In genomic region chr5:102754499-102755424, GRCh38 we compare ENCODE assay signal across 8 cellular contexts. TPM values are rescaled to one million over a fixed set of nuclear protein-coding genes. Genes with fewer than 3 reads are reported as not detected.
DNase-seq lines count a peak whose midpoint lies in the region; ATAC-seq and TF ChIP-seq lines count a peak whose summit lies in the region.

Gene PAM, plus strand, starts transcription at chr5:102755305. Its CDS starts 110,891 bp downstream, at chr5:102866196.

- H3K4me2 ChIP-seq in neural cell (ENCODE audit: low read length): peak within 1 kb of the TSS; percentile 81

- peak within 1 kb of the TSS; percentile 65 for H3K9ac ChIP-seq in HUES48 (ENCODE audit: low read depth, low read length)
- peak within 1 kb of the TSS; percentile 79 for H3K9ac ChIP-seq in neural cell (ENCODE audit: low read length)
- peak within 1 kb of the TSS; percentile 95 to 96 (median 96) for H3K9ac ChIP-seq in subcutaneous abdominal adipose tissue (ENCODE audit: low read length in 5 of 5)

- no peaks in the 10 kb centered on the region for H4K20me1 ChIP-seq in neural cell (ENCODE audit: insufficient read depth)

- H3K4me3 ChIP-seq in HUES48 (ENCODE audit: low read depth, low read length) (peak within 1 kb of the TSS; percentile 89), neural cell (ENCODE audit: low read length) (peak within 1 kb of the TSS; percentile 80), subcutaneous abdominal adipose tissue (ENCODE audit: low read depth in 1 of 5, low read length in 5 of 5) (peak within 1 kb of the TSS; percentile 94 to 98 (median 95))

- peaks cover 33% of the 10 kb centered on the region for H3K79me2 ChIP-seq in neural cell (replicated peaks; ENCODE audit: insufficient read depth, low read length)

- TF ChIP-seq CTCF in neural cell (IDR thresholded peaks at IDR 0.05; ENCODE audit: poor library complexity, severe bottlenecking): no peak

- H3K4me1 Mint-ChIP-seq in activated T-helper 2 cell treated with anti-CD3 and anti-CD28 coated beads, Interferon-gamma antibody, Interleukin-2, Interleukin-4, amounts not matched to agents 10 μg/mL and 5 μg/mL and 100 μg/mL, durations not matched to agents 14 hours and 24 hours and 36 hours (ENCODE audit: low read depth): peaks cover 30% of the 10 kb centered on the region

- peak within 1 kb of the TSS; percentile 95 for H3K27ac Mint-ChIP-seq in activated T-helper 2 cell treated with anti-CD3 and anti-CD28 coated beads, Interferon-gamma antibody, Interleukin-2, Interleukin-4, amounts not matched to agents 10 μg/mL and 5 μg/mL and 100 μg/mL, durations not matched to agents 14 hours and 24 hours and 36 hours

- peak; percentile 54 for TF ChIP-seq POLR2A in Raji (IDR thresholded peaks at IDR 0.05; ENCODE audit: insufficient read depth, low read depth, low read length)

- intact Hi-C loops in activated T-helper 2 cell treated with anti-CD3 and anti-CD28 coated beads, Interferon-gamma antibody, Interleukin-2, Interleukin-4, amounts not matched to agents 10 μg/mL and 5 μg/mL and 100 μg/mL, durations not matched to agents 14 hours and 24 hours and 36 hours (cut with micrococcal nuclease): no loop called here

- H3K27ac ChIP-seq in HUES48 (ENCODE audit: low read depth, low read length): peak within 1 kb of the TSS; percentile 79
- peak within 1 kb of the TSS; percentile 31 for H3K27ac ChIP-seq in neural cell (ENCODE audit: low read length)
- H3K27ac ChIP-seq in subcutaneous abdominal adipose tissue (ENCODE audit: low read depth, low read length): peak within 1 kb of the TSS; percentile 77

- H3K9me3 Mint-ChIP-seq in activated T-helper 2 cell treated with anti-CD3 and anti-CD28 coated beads, Interferon-gamma antibody, Interleukin-2, Interleukin-4, amounts not matched to agents 10 μg/mL and 5 μg/mL and 100 μg/mL, durations not matched to agents 14 hours and 24 hours and 36 hours: no peaks in the 10 kb centered on the region

- peak within 1 kb of the TSS; percentile 24 for H2AFZ ChIP-seq in neural cell (ENCODE audit: low read depth, low read length)

- ATAC-seq in GM21447 (IDR thresholded peaks at IDR 0.05; ENCODE audit: unreplicated experiment): peak; percentile 67

- peaks cover 33% of the 10 kb centered on the region for H3K4me1 ChIP-seq in HUES48 (ENCODE audit: control insufficient read depth, insufficient read depth, low read length)
- peaks cover 0 to 36% (median 24%) of the 10 kb centered on the region in 5 donors for H3K4me1 ChIP-seq in subcutaneous abdominal adipose tissue (ENCODE audit: control insufficient read depth in 5 of 5, insufficient read depth in 5 of 5, low read length in 5 of 5)

- no peaks in the 10 kb centered on the region for H3K9me2 ChIP-seq in neural cell (ENCODE audit: insufficient read depth, low read length)

- peaks cover 5% of the 10 kb centered on the region for H3K36me3 Mint-ChIP-seq in activated T-helper 2 cell treated with anti-CD3 and anti-CD28 coated beads, Interferon-gamma antibody, Interleukin-2, Interleukin-4, amounts not matched to agents 10 μg/mL and 5 μg/mL and 100 μg/mL, durations not matched to agents 14 hours and 24 hours and 36 hours (ENCODE audit: low read depth)

- H3K9me3 ChIP-seq in HUES48 (ENCODE audit: control insufficient read depth, insufficient read depth, low read length) (no peaks in the 10 kb centered on the region), neural cell (ENCODE audit: low read length) (no peaks in the 10 kb centered on the region), subcutaneous abdominal adipose tissue (ENCODE audit: control insufficient read depth in 5 of 5, low read length in 5 of 5) (no peaks in the 10 kb centered on the region)

- no peak for TF ChIP-seq EP300 in neural cell (conservative IDR thresholded peaks at IDR 0.05; ENCODE audit: poor library complexity, severe bottlenecking)

- peaks cover 31% of the 10 kb centered on the region for H3K27me3 ChIP-seq in HUES48 (ENCODE audit: control insufficient read depth, insufficient read depth, low read length)
- peaks cover 3% of the 10 kb centered on the region for H3K27me3 ChIP-seq in neural cell (ENCODE audit: insufficient read depth, low read depth, low read length)
- H3K27me3 ChIP-seq in subcutaneous abdominal adipose tissue (ENCODE audit: control insufficient read depth in 5 of 5, insufficient read depth in 4 of 5, low read length in 5 of 5): no peaks in the 10 kb centered on the region

- peaks cover 12% of the 10 kb centered on the region for H3K27me3 Mint-ChIP-seq in activated T-helper 2 cell treated with anti-CD3 and anti-CD28 coated beads, Interferon-gamma antibody, Interleukin-2, Interleukin-4, amounts not matched to agents 10 μg/mL and 5 μg/mL and 100 μg/mL, durations not matched to agents 14 hours and 24 hours and 36 hours (ENCODE audit: low read depth)

- H3K4me3 Mint-ChIP-seq in activated T-helper 2 cell treated with anti-CD3 and anti-CD28 coated beads, Interferon-gamma antibody, Interleukin-2, Interleukin-4, amounts not matched to agents 10 μg/mL and 5 μg/mL and 100 μg/mL, durations not matched to agents 14 hours and 24 hours and 36 hours (ENCODE audit: low read depth): peak within 1 kb of the TSS; percentile 98

- H3F3A ChIP-seq in neural cell (ENCODE audit: insufficient read depth, low read length, poor library complexity, severe bottlenecking): no peaks in the 10 kb centered on the region

- H3K36me3 ChIP-seq in HUES48 (ENCODE audit: control insufficient read depth, insufficient read depth, low read length): no peaks in the 10 kb centered on the region
- H3K36me3 ChIP-seq in neural cell (ENCODE audit: insufficient read depth, low read length): no peaks in the 10 kb centered on the region
- no peaks in the 10 kb centered on the region for H3K36me3 ChIP-seq in subcutaneous abdominal adipose tissue (ENCODE audit: control insufficient read depth in 5 of 5, insufficient read depth in 5 of 5, low read length in 5 of 5)

- DNase-seq in DMS153 treated with DMSO at 0.1 percent for 48 hours (lab: John Stamatoyannopoulos, UW; ENCODE audit: unreplicated experiment): peak; percentile 26
- DNase-seq in activated T-helper 2 cell treated with anti-CD3 and anti-CD28 coated beads, Interferon-gamma antibody, Interleukin-2, Interleukin-4, amounts not matched to agents 10 μg/mL and 5 μg/mL and 100 μg/mL, durations not matched to agents 14 hours and 24 hours and 36 hours (ENCODE audit: low spot score): peak; percentile 69
- DNase-seq in fibroblast of peridontal ligament (ENCODE audit: extremely low read depth): peak; percentile 49

- no peak for TF ChIP-seq RAD21 in neural cell (conservative IDR thresholded peaks at IDR 0.05)

TF ChIP-seq in neural cell, 6 proteins besides CTCF, POLR2A, EP300 and RAD21:
- TF ChIP-seq EZH2 (IDR thresholded peaks at IDR 0.05; ENCODE audit: borderline replicate concordance, insufficient read depth, low read length, poor library complexity, severe bottlenecking) (no peak), SMC3 (conservative IDR thresholded peaks at IDR 0.05; ENCODE audit: poor library complexity) (peak; percentile 39), POLR2AphosphoS5 (IDR thresholded peaks at IDR 0.05) (peak; percentile 30), REST (IDR thresholded peaks at IDR 0.05; ENCODE audit: borderline replicate concordance) (no peak), MXI1 (conservative IDR thresholded peaks at IDR 0.05; ENCODE audit: poor library complexity, severe bottlenecking) (peak; percentile 61), TAF1 (IDR thresholded peaks at IDR 0.05; ENCODE audit: low read depth) (no peak)

RNA-seq across cellular contexts. Expression of gene PAM, which starts in this region (rescaled TPM):
- 48.0 and 59.9 TPM in 2 replicates for total RNA-seq in activated T-helper 2 cell treated with anti-CD3 and anti-CD28 coated beads, Interferon-gamma antibody, Interleukin-2, Interleukin-4, amounts not matched to agents 10 μg/mL and 5 μg/mL and 100 μg/mL, durations not matched to agents 14 hours and 24 hours and 36 hours
- 318 and 363 TPM in 2 replicates for polyA plus RNA-seq in neural cell
- polyA minus RNA-seq in neural cell: 342 and 369 TPM in 2 replicates

Comparison
In these comparisons a context has a peak if more than half of its experiments do, and no peak if none do; other contexts are left out.
1. Peak in every context shown above with its lines: DNase-seq, ATAC-seq, H3K4me3 ChIP-seq and H3K27ac ChIP-seq.